Comparison of ENCODE assay signal across 19 cellular contexts in genomic region chr6:87798393-87799278, GRCh38.
DNase-seq lines count a peak whose midpoint lies in the region; ATAC-seq, FAIRE-seq and TF ChIP-seq lines count a peak whose summit lies in the region.
"Had no signal": no experiment of that assay in that cellular context is flagged by ENCODE, and none has a peak within 500 bp of the region (broad histone marks: within the 10 kb centered on the region; RNA-seq: fewer than 3 reads in every experiment).

No MANE protein-coding gene starts in this region.

- no peak for TF ChIP-seq CTCF in GM12878 (IDR thresholded peaks at IDR 0.05 in 2 of 3, conservative IDR thresholded peaks at IDR 0.05 in 1 of 3; ENCODE audit: control insufficient read depth in 2 of 3, extremely low read depth in 1 of 3, insufficient read depth in 1 of 3, low read depth in 3 of 3, low read length in 3 of 3)
- TF ChIP-seq CTCF in mammary epithelial cell (conservative IDR thresholded peaks at IDR 0.05 in 1 of 2, IDR thresholded peaks at IDR 0.05 in 1 of 2; ENCODE audit: extremely low read depth in 1 of 2, insufficient read depth in 1 of 2, low read depth in 1 of 2, low read length in 2 of 2) = no peak

- TF ChIP-seq EP300 in GM12878 (IDR thresholded peaks at IDR 0.05; ENCODE audit: borderline replicate concordance in 1 of 2, control insufficient read depth in 1 of 2, low read depth in 2 of 2, low read length in 2 of 2) = no peak

- BruUV-seq in GM12878 (replicated peaks; lab: Mats Ljungman, UMichigan) (no TSS peak), mammary epithelial cell (replicated peaks; lab: Mats Ljungman, UMichigan) (no TSS peak)

- H3K36me3 ChIP-seq in GM12878 (ENCODE audit: control insufficient read depth in 2 of 2, insufficient read depth in 2 of 2, low read length in 1 of 2) (no peaks in the 10 kb centered on the region), small intestine (ENCODE audit: control insufficient read depth in 2 of 2, insufficient read depth in 2 of 2, low read length in 2 of 2) (no peaks in the 10 kb centered on the region), mammary epithelial cell (ENCODE audit: insufficient read depth, low read length) (no peaks in the 10 kb centered on the region)
- H3K36me3 ChIP-seq: uterus had no signal

- intact Hi-C loops in GM12878 (cut with micrococcal nuclease; ENCODE audit: unreplicated experiment) = loop anchor here (5.0 kb wide), 1 partner anchor 211 kb away; the partner anchor contains the start of gene RARS2
- intact Hi-C loops in mammary epithelial cell (cut with micrococcal nuclease) = loop anchor here (5.0 to 10.0 kb wide), 3 partner anchors 211 to 664 kb away; partner anchors contain the start of genes CFAP206 and RARS2

- POLR2A ChIA-PET in GM12878 (lab: Charles Lee) = interaction anchor here (0.5 to 3.9 kb wide), 7 partner anchors 8 to 100 kb away, joined by 4 to 17 read pairs (median 5); partner anchors contain the start of gene AKIRIN2

- H3K27me3 ChIP-seq in GM12878 (replicated peaks in 1 of 2; ENCODE audit: control insufficient read depth in 2 of 2, insufficient read depth in 2 of 2, low read length in 1 of 2) (no peaks in the 10 kb centered on the region), small intestine (ENCODE audit: control insufficient read depth in 2 of 2, insufficient read depth in 2 of 2, low read length in 2 of 2) (no peaks in the 10 kb centered on the region), mammary epithelial cell (ENCODE audit: insufficient read depth, low read length) (no peaks in the 10 kb centered on the region)
- H3K27me3 ChIP-seq: uterus had no signal

- H3K79me2 ChIP-seq in GM12878 (ENCODE audit: control insufficient read depth, insufficient read depth, low read length) (no peaks in the 10 kb centered on the region; the same call in 1 of the 2 replicates), mammary epithelial cell (ENCODE audit: insufficient read depth, low read length) (no peaks in the 10 kb centered on the region)

- CTCF ChIA-PET in GM12878 (lab: Yijun Ruan, JAX) (interaction anchor here (1.0 to 1.9 kb wide), 10 partner anchors 11 to 406 kb away, joined by 3 to 9 read pairs (median 3); no protein-coding TSS in a partner anchor), mammary epithelial cell (lab: Charles Lee; ENCODE audit: low non-redundant PET) (no interaction called here)

- TF ChIP-seq POLR2A in GM12878 (IDR thresholded peaks at IDR 0.05; ENCODE audit: low read depth, low read length) = no peak

- H2AFZ ChIP-seq in GM12878 (ENCODE audit: control insufficient read depth, low read depth, low read length) (peak overlapping the region; percentile 49), mammary epithelial cell (ENCODE audit: low read depth, low read length) (no peak overlapping the region)

- H3K4me1 ChIP-seq in GM12878 (ENCODE audit: control insufficient read depth, insufficient read depth, low read length) (peaks cover 36% of the 10 kb centered on the region), small intestine (ENCODE audit: control insufficient read depth in 2 of 2, insufficient read depth in 1 of 2, low read depth in 1 of 2, low read length in 1 of 2) (peaks cover 0 to 4% of the 10 kb centered on the region in 2 donors), mammary epithelial cell (ENCODE audit: insufficient read depth, low read length) (peaks cover 18% of the 10 kb centered on the region)
- H3K4me1 ChIP-seq: uterus had no signal

- dilution Hi-C loops in mammary epithelial cell (cut with HindIII; ENCODE audit: low sequenced_read_pairs) = no loop called here

- ATAC-seq in GM18909 (IDR thresholded peaks at IDR 0.05; ENCODE audit: poor library complexity, unreplicated experiment) (peak; percentile 40), HG02798 (IDR thresholded peaks at IDR 0.05; ENCODE audit: poor library complexity, unreplicated experiment) (peak; percentile 29), GM12878 (peak; percentile 30)
- ATAC-seq: naive thymus-derived CD8-positive, alpha-beta T cell had no signal

- no peak overlapping the region for H3K4me3 ChIP-seq in GM12878
- H3K4me3 ChIP-seq in small intestine (ENCODE audit: low read depth in 1 of 2, low read length in 2 of 2) = no peak overlapping the region
- no peak overlapping the region for H3K4me3 ChIP-seq in mammary epithelial cell (replicated peaks in 1 of 3; ENCODE audit: insufficient read depth in 1 of 3, low read depth in 2 of 3, low read length in 3 of 3)
- H3K4me3 ChIP-seq: uterus had no signal

- H3K27ac ChIP-seq in GM12878 (ENCODE audit: control insufficient read depth, insufficient read depth) (peak overlapping the region; percentile 36), small intestine (ENCODE audit: low read depth in 1 of 2, low read length in 1 of 2) (peak overlapping the region in 1 of 2 donors; percentile 26), mammary epithelial cell (ENCODE audit: insufficient read depth, low read depth, low read length) (no peak overlapping the region)
- H3K27ac ChIP-seq: uterus had no signal

- no peak for TF ChIP-seq RAD21 in GM12878 (IDR thresholded peaks at IDR 0.05; ENCODE audit: insufficient read depth, low read depth, low read length)

- RAD21 ChIA-PET in GM12878 (lab: Charles Lee; ENCODE audit: unreplicated experiment) = interaction anchor here (1.0 to 6.2 kb wide), 11 partner anchors 8 to 695 kb away, joined by 3 to 44 read pairs (median 6); partner anchors contain the start of gene AKIRIN2

- no peaks in the 10 kb centered on the region for H4K20me1 ChIP-seq in GM12878 (ENCODE audit: control insufficient read depth, insufficient read depth)
- no peaks in the 10 kb centered on the region for H4K20me1 ChIP-seq in mammary epithelial cell (ENCODE audit: insufficient read depth, low read length)

- DNase-seq in GM12878 (ENCODE audit: low read depth, low spot score) = no peak
- DNase-seq in small intestine = peak; percentile 55
- DNase-seq in NCI-H1436 (lab: John Stamatoyannopoulos, UW) = no peak
- DNase-seq in mammary epithelial cell = no peak
- DNase-seq in NCI-H345 treated with DMSO at 0.1 percent for 48 hours (lab: John Stamatoyannopoulos, UW; ENCODE audit: unreplicated experiment) = no peak
- DNase-seq in HTR-8/SVneo (ENCODE audit: insufficient read length, low spot score) = no peak
- DNase-seq: activated CD4-positive, alpha-beta T cell treated with anti-CD3 and anti-CD28 coated beads, Interleukin-2, amount 10 ng/mL, durations not matched to agents 24 days and 14 days; COR-L47; effector memory CD4-positive, alpha-beta T cell; H9; head of caudate nucleus; immature natural killer cell; naive thymus-derived CD8-positive, alpha-beta T cell; NCI-H1417; NCI-H2171; stimulated activated CD4-positive, alpha-beta T cell treated with anti-CD3 and anti-CD28 coated beads, Interleukin-4, amount 100 ng/mL, for 24 hours; uterus had no signal

- H3K9ac ChIP-seq in GM12878 (ENCODE audit: control insufficient read depth, insufficient read depth, low read length) (peak overlapping the region; percentile 23; the same call in 1 of the 2 replicates), mammary epithelial cell (ENCODE audit: insufficient read depth, low read length) (no peak overlapping the region)

- in situ Hi-C loops in GM12878 (cut with MboI) = no loop called here
- in situ Hi-C loops in mammary epithelial cell (cut with MboI; ENCODE audit: low sequenced_read_pairs in 2 of 2) = loop anchor here in 1 of 2 donors (5.0 to 10.0 kb wide), 2 partner anchors 96 to 214 kb away; partner anchors contain the start of genes AKIRIN2 and RARS2

- 30% methylated on average over 2 of the region's 2 CpGs for WGBS in GM12878 (ENCODE audit: insufficient coverage, insufficient replicate concordance, low lambda C conversion rate, missing lambda C conversion rate)
- WGBS in small intestine, 3 donors = 5 to 29% (median 13%) methylated on average over 2 of the region's 2 CpGs
- 46% methylated on average over 2 of the region's 2 CpGs for WGBS in mammary epithelial cell (ENCODE audit: low coverage, missing lambda C conversion rate)

- FAIRE-seq in GM12878 (lab: Jason Lieb, UNC) (no peak), small intestine (lab: Jason Lieb, UNC) (no peak), HTR-8/SVneo (lab: Jason Lieb, UNC) (no peak)

- H3K9me3 ChIP-seq in GM12878 (replicated peaks; ENCODE audit: control insufficient read depth, insufficient read depth, low read length) (no peaks in the 10 kb centered on the region), small intestine (ENCODE audit: control insufficient read depth, low read depth) (no peaks in the 10 kb centered on the region), mammary epithelial cell (replicated peaks; ENCODE audit: insufficient read depth, low read length) (no peaks in the 10 kb centered on the region)
- H3K9me3 ChIP-seq: uterus had no signal

- SMC1A ChIA-PET in GM12878 (lab: Charles Lee; ENCODE audit: uncharacterized antibody, unreplicated experiment) = interaction anchor here (0.6 to 7.5 kb wide), 19 partner anchors 7 to 843 kb away, joined by 3 to 56 read pairs (median 5); partner anchors contain the start of genes AKIRIN2, ORC3 and RARS2

- H3K4me2 ChIP-seq in GM12878 (ENCODE audit: control insufficient read depth, insufficient read depth) (peak overlapping the region; percentile 60), mammary epithelial cell (ENCODE audit: insufficient read depth, low read depth, low read length) (no peak overlapping the region)

TF ChIP-seq in GM12878, 131 proteins besides CTCF, POLR2A, EP300 and RAD21 (continues in another document):
- TF ChIP-seq ETV6 (conservative IDR thresholded peaks at IDR 0.05 in 1 of 2, IDR thresholded peaks at IDR 0.05 in 1 of 2; ENCODE audit: borderline replicate concordance in 1 of 2, low read depth in 1 of 2) (no peak), TAF1 (IDR thresholded peaks at IDR 0.05; ENCODE audit: borderline replicate concordance, low read depth, low read length) (no peak), RUNX3 (IDR thresholded peaks at IDR 0.05; ENCODE audit: low read length) (0 out of 2 replicates have a peak, but pooled peaks have one; percentile 8), IRF3 (IDR thresholded peaks at IDR 0.05) (no peak), GABPA (IDR thresholded peaks at IDR 0.05; ENCODE audit: low read depth) (no peak), MTA2 (IDR thresholded peaks at IDR 0.05; ENCODE audit: low read depth) (peak; percentile 76), IKZF1 (conservative IDR thresholded peaks at IDR 0.05) (peak; percentile 23; the same call in 1 of the 2 replicates)
